ENCODE assay signal across 1 cellular context in genomic region chr10:68954904-68955303, GRCh38.
TF ChIP-seq lines count a peak whose summit lies in the region.

No MANE protein-coding gene starts in this region.

TF ChIP-seq in GM23338, 12 proteins besides CTCF, POLR2A, EP300 and RAD21 (continued from another document):
- TF ChIP-seq CREB1 (CRISPR knock-in tag; IDR thresholded peaks at IDR 0.05; ENCODE audit: low read depth) (no peak), EZH2 (IDR thresholded peaks at IDR 0.05; ENCODE audit: low read depth, unreplicated experiment) (no peak), NANOG (IDR thresholded peaks at IDR 0.05; ENCODE audit: borderline replicate concordance) (no peak)
